ENCODE assay signal across 17 cellular contexts in the genomic region with DNA sequence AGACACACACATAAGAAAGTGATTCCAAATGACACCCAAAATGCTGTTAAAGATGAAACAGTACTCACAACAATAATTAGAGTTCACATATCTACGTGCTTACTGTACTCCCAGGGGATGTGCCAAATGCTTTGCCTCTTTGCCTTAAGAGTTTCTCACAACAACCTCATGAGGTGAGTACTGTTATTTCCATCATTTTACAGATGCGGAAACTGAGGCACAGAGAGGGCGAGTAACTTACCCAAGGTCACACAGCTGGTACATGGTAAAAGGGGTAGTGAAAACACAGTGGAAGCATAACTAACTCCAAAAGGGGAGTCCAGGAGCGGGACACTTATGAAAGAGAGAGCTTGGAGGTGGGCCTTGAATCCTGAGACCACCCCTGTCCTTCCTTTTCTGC.
"Had no signal": no experiment of that assay in that cellular context is flagged by ENCODE, and none has a peak within 500 bp of the region (broad histone marks: within the 10 kb centered on the region; RNA-seq: fewer than 3 reads in every experiment).

No MANE protein-coding gene starts in this region.

- ATAC-seq: left ventricle myocardium superior; mucosa of descending colon; naive thymus-derived CD4-positive, alpha-beta T cell; natural killer cell treated with Interleukin-12 subunit alpha and Interleukin-12 subunit beta and Interleukin-15 and Interleukin-18, amount 100 ng/mL, for 72 hours; right lobe of liver; stimulated activated memory B cell treated with anti-CD40 and anti-IgM and Interleukin-4, amounts not matched to agents 10 μg/mL and 1 μg/mL and 100 μg/mL, for 72 hours; stimulated activated naive CD8-positive, alpha-beta T cell treated with anti-CD3 and anti-CD28 coated beads, Interleukin-15, amount 100 ng/mL, for 72 hours had no signal

- DNase-seq: islet precursor cell; left ventricle myocardium superior; midbrain; mucosa of descending colon; naive thymus-derived CD4-positive, alpha-beta T cell; ovary; right lobe of liver; stimulated activated CD4-positive, alpha-beta T cell treated with anti-CD3 and anti-CD28 coated beads, Interleukin-1b, Interleukin-23, amount 100 ng/mL, for 48 hours; stimulated activated CD4-positive, alpha-beta T cell treated with anti-CD3 and anti-CD28 coated beads, Interleukin-2, amount 100 ng/mL, for 48 hours; stimulated activated CD4-positive, alpha-beta T cell treated with anti-CD3 and anti-CD28 coated beads, Interleukin-4, amount 100 ng/mL, for 4 hours; stimulated activated CD8-positive, alpha-beta memory T cell treated with anti-CD3 and anti-CD28 coated beads, Interleukin-4, amount 100 ng/mL, for 48 hours; stimulated activated naive CD4-positive, alpha-beta T cell treated with Interleukin-2 at 50 U/mL for 16 hours; stimulated activated naive CD8-positive, alpha-beta T cell treated with anti-CD3 and anti-CD28 coated beads, Interleukin-15, amount 100 ng/mL, for 72 hours; substantia nigra; uterus had no signal
